ENCODE assay signal across 10 cellular contexts in genomic region chr4:123478859-123479345, GRCh38.
DNase-seq lines count a peak whose midpoint lies in the region; ATAC-seq lines count a peak whose summit lies in the region.
"Had no signal": no experiment of that assay in that cellular context is flagged by ENCODE, and none has a peak within 500 bp of the region (broad histone marks: within the 10 kb centered on the region; RNA-seq: fewer than 3 reads in every experiment).

No MANE protein-coding gene starts in this region.

- H3K9me3 Mint-ChIP-seq in activated CD8-positive, alpha-beta T cell treated with anti-CD3 and anti-CD28 coated beads, Interleukin-2, amount 10 ng/mL, durations not matched to agents 7 days and 5 days (ENCODE audit: insufficient read depth), result peaks cover 9% of the 10 kb centered on the region

- peak; percentile 19 to 37 for DNase-seq in SHP77 (lab: John Stamatoyannopoulos, UW)
- DNase-seq in SHP77 treated with DMSO at 0.1 percent for 48 hours (lab: John Stamatoyannopoulos, UW), result no peak
- peak; percentile 42 for DNase-seq in activated CD8-positive, alpha-beta T cell treated with anti-CD3 and anti-CD28 coated beads, Interleukin-2, amount 10 ng/mL, durations not matched to agents 7 days and 5 days
- DNase-seq in iris pigment epithelial cell (ENCODE audit: low read depth), result peak; percentile 72
- peak; percentile 42 for DNase-seq in stimulated activated naive CD8-positive, alpha-beta T cell treated with anti-CD3 and anti-CD28 coated beads, Interleukin-15, Interleukin-2, amounts not matched to agents 100 U/mL and 50 U/mL, for 24 hours
- no peak for DNase-seq in NCI-H446 treated with DMSO at 0.1 percent for 48 hours (lab: John Stamatoyannopoulos, UW)
- no peak for DNase-seq in aorta
- DNase-seq: ACHN, tibial artery had no signal

- H3K4me1 ChIP-seq in aorta (ENCODE audit: control insufficient read depth in 1 of 2, insufficient read depth in 2 of 2, low read length in 2 of 2), result no peaks in the 10 kb centered on the region

- peak; percentile 22 for ATAC-seq in activated CD8-positive, alpha-beta T cell treated with anti-CD3 and anti-CD28 coated beads, Interleukin-2, amount 10 ng/mL, durations not matched to agents 7 days and 5 days
- no peak for ATAC-seq in stimulated activated naive CD8-positive, alpha-beta T cell treated with anti-CD3 and anti-CD28 coated beads, Interleukin-15, Interleukin-2, amounts not matched to agents 100 U/mL and 50 U/mL, for 24 hours
- no peak for ATAC-seq in aorta (ENCODE audit: low FRiP score)
- no peak for ATAC-seq in GM21367 (IDR thresholded peaks at IDR 0.05; ENCODE audit: unreplicated experiment)

- no peak overlapping the region for H3K27ac ChIP-seq in aorta (ENCODE audit: low read depth in 1 of 2, low read length in 2 of 2)
- H3K27ac ChIP-seq: tibial artery had no signal

- POLR2A ChIA-PET in activated CD8-positive, alpha-beta T cell treated with anti-CD3 and anti-CD28 coated beads, Interleukin-2, amount 10 ng/mL, durations not matched to agents 7 days and 5 days (lab: Charles Lee), result interaction anchor here (1.0 to 1.8 kb wide), 4 partner anchors 10 to 82 kb away, joined by 4 to 9 read pairs (median 4); partner anchors contain the start of gene SPRY1

- H3K4me3 Mint-ChIP-seq in activated CD8-positive, alpha-beta T cell treated with anti-CD3 and anti-CD28 coated beads, Interleukin-2, amount 10 ng/mL, durations not matched to agents 7 days and 5 days, result peak overlapping the region; percentile 19

- no peak overlapping the region for H3K4me3 ChIP-seq in aorta (ENCODE audit: low read length in 2 of 2)
- H3K4me3 ChIP-seq: tibial artery had no signal

- no peaks in the 10 kb centered on the region for H3K9me3 ChIP-seq in aorta (ENCODE audit: control insufficient read depth, low read length)
- H3K9me3 ChIP-seq: tibial artery had no signal

- H3K27ac Mint-ChIP-seq in activated CD8-positive, alpha-beta T cell treated with anti-CD3 and anti-CD28 coated beads, Interleukin-2, amount 10 ng/mL, durations not matched to agents 7 days and 5 days, result peak overlapping the region; percentile 86

- WGBS in aorta, 2 donors, result 81% methylated on average over 6 of the region's 6 CpGs

- intact Hi-C loops in aorta (cut with DNase I), result no loop called here

- CTCF ChIA-PET in activated CD8-positive, alpha-beta T cell treated with anti-CD3 and anti-CD28 coated beads, Interleukin-2, amount 10 ng/mL, durations not matched to agents 7 days and 5 days (lab: Charles Lee), result interaction anchor here (0.9 to 3.7 kb wide), 13 partner anchors 9 to 86 kb away, joined by 3 to 11 read pairs (median 4); partner anchors contain the start of gene SPRY1

- H3K27me3 Mint-ChIP-seq in activated CD8-positive, alpha-beta T cell treated with anti-CD3 and anti-CD28 coated beads, Interleukin-2, amount 10 ng/mL, durations not matched to agents 7 days and 5 days (ENCODE audit: low read depth), result no peaks in the 10 kb centered on the region

- peaks cover 6% of the 10 kb centered on the region for H3K36me3 Mint-ChIP-seq in activated CD8-positive, alpha-beta T cell treated with anti-CD3 and anti-CD28 coated beads, Interleukin-2, amount 10 ng/mL, durations not matched to agents 7 days and 5 days (ENCODE audit: low read depth)

- H3K27me3 ChIP-seq in aorta (ENCODE audit: control insufficient read depth in 1 of 2, insufficient read depth in 2 of 2, low read length in 1 of 2), result no peaks in the 10 kb centered on the region
- H3K27me3 ChIP-seq: tibial artery had no signal

- no peaks in the 10 kb centered on the region for H3K36me3 ChIP-seq in aorta (ENCODE audit: control insufficient read depth in 1 of 2, insufficient read depth in 2 of 2, low read length in 1 of 2)
- H3K36me3 ChIP-seq: tibial artery had no signal

- peaks cover 43% of the 10 kb centered on the region for H3K4me1 Mint-ChIP-seq in activated CD8-positive, alpha-beta T cell treated with anti-CD3 and anti-CD28 coated beads, Interleukin-2, amount 10 ng/mL, durations not matched to agents 7 days and 5 days (ENCODE audit: low read depth)

Comparison
In these comparisons a context has a peak if more than half of its experiments do, and no peak if none do; other contexts are left out.
1. DNase-seq: peak in SHP77 (2 of 2), activated CD8-positive, alpha-beta T cell treated with anti-CD3 and anti-CD28 coated beads, Interleukin-2, amount 10 ng/mL, durations not matched to agents 7 days and 5 days (single experiment), iris pigment epithelial cell (single experiment) and stimulated activated naive CD8-positive, alpha-beta T cell treated with anti-CD3 and anti-CD28 coated beads, Interleukin-15, Interleukin-2, amounts not matched to agents 100 U/mL and 50 U/mL, for 24 hours (single experiment); none in SHP77 treated with DMSO at 0.1 percent for 48 hours (single experiment), NCI-H446 treated with DMSO at 0.1 percent for 48 hours (single experiment) and aorta (0 of 2).